Comparison of ENCODE assay signal across 8 cellular contexts in the genomic region with DNA sequence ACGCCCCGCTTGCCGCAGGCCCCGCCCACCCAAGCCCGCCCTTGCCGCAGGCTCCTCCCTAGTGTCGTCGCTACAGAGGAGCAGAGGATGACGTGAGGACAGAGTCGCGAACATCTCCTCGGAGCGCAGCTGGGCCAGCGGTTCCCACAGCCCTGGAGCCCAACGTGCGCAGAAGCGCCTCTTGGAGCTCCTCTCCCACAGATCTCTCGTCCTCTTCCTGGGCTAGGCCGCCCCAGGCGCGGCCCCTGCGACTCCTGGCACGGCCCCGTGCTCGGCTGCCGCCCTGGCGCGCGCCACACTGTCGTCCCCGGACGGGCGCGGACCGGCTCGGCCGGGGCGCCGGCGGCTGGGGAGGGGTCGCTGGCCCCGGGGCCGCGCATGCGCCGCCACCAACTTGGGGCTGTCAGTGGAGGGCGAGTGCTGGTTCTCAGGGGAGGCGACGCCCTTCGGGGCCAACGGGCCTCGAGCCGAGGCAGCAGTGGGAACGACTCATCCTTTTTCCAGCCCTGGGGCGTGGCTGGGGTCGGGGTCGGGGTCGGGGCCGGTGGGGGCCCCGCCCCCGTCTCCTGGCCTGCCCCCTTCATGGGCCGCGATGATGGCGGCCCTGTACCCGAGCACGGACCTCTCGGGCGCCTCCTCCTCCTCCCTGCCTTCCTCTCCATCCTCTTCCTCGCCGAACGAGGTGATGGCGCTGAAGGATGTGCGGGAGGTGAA. TPM values are rescaled to one million over a fixed set of nuclear protein-coding genes. Genes with fewer than 3 reads are reported as not detected.
DNase-seq lines count a peak whose midpoint lies in the region; ATAC-seq and TF ChIP-seq lines count a peak whose summit lies in the region.

Gene TRPC1, plus strand, starts transcription at position 67 of the 714 bp plus-strand sequence. Its CDS starts 526 bp downstream, at position 593.

- H3K9ac ChIP-seq in liver (ENCODE audit: low read depth in 1 of 2, low read length in 2 of 2), result no peak within 1 kb of the TSS

- H3K27me3 Mint-ChIP-seq in activated CD4-positive, alpha-beta T cell treated with anti-CD3 and anti-CD28 coated beads, Interleukin-2, amount 10 ng/mL, durations not matched to agents 7 days and 5 days, result peaks cover 66% of the 10 kb centered on the region

- H3K9me3 Mint-ChIP-seq in activated CD4-positive, alpha-beta T cell treated with anti-CD3 and anti-CD28 coated beads, Interleukin-2, amount 10 ng/mL, durations not matched to agents 7 days and 5 days, result no peaks in the 10 kb centered on the region

- peaks cover 0 to 12% (median 7%) of the 10 kb centered on the region in 4 donors for H3K4me1 ChIP-seq in liver (ENCODE audit: control insufficient read depth in 4 of 4, insufficient read depth in 4 of 4, low read length in 3 of 4)

- WGBS in liver, result 1% methylated on average over 73 of the region's 73 CpGs

- peak within 1 kb of the TSS; percentile 80 for H3K4me3 Mint-ChIP-seq in activated CD4-positive, alpha-beta T cell treated with anti-CD3 and anti-CD28 coated beads, Interleukin-2, amount 10 ng/mL, durations not matched to agents 7 days and 5 days

- DNase-seq in AG08395 (ENCODE audit: low spot score), result peak; percentile 97
- DNase-seq in NCI-H345 (lab: John Stamatoyannopoulos, UW), result peak; percentile 85
- peak; percentile 39 for DNase-seq in activated CD4-positive, alpha-beta T cell treated with anti-CD3 and anti-CD28 coated beads, Interleukin-2, amount 10 ng/mL, durations not matched to agents 7 days and 5 days
- peak; percentile 48 to 65 for DNase-seq in dermis microvascular lymphatic vessel endothelial cell (ENCODE audit: low read depth in 2 of 2)
- DNase-seq in stimulated activated CD4-positive, alpha-beta T cell treated with anti-CD3 and anti-CD28 coated beads, Interleukin-2, amount 100 ng/mL, for 48 hours, result peak; percentile 57 to 60

- no peaks in the 10 kb centered on the region for H3K36me3 ChIP-seq in liver (ENCODE audit: control insufficient read depth in 4 of 4, insufficient read depth in 3 of 4, low read depth in 1 of 4, low read length in 3 of 4)

- peak within 1 kb of the TSS; percentile 20 to 58 (median 53) for H3K4me3 ChIP-seq in liver (ENCODE audit: low read depth in 1 of 3, low read length in 3 of 3)

- H3K27ac ChIP-seq in liver (ENCODE audit: low read depth in 1 of 2, low read length in 2 of 2), result peak within 1 kb of the TSS; percentile 2 to 71

- H3K4me1 Mint-ChIP-seq in activated CD4-positive, alpha-beta T cell treated with anti-CD3 and anti-CD28 coated beads, Interleukin-2, amount 10 ng/mL, durations not matched to agents 7 days and 5 days, result peaks cover 14% of the 10 kb centered on the region

- ATAC-seq in GM18909 (IDR thresholded peaks at IDR 0.05; ENCODE audit: poor library complexity, unreplicated experiment) (peak; percentile 96), HG03139 (IDR thresholded peaks at IDR 0.05; ENCODE audit: unreplicated experiment) (peak; percentile 96)

- no peak for TF ChIP-seq RAD21 in liver (IDR thresholded peaks at IDR 0.05)

- H3K36me3 Mint-ChIP-seq in activated CD4-positive, alpha-beta T cell treated with anti-CD3 and anti-CD28 coated beads, Interleukin-2, amount 10 ng/mL, durations not matched to agents 7 days and 5 days (ENCODE audit: low read depth), result peaks cover 2% of the 10 kb centered on the region

- no peaks in the 10 kb centered on the region for H3K9me3 ChIP-seq in liver (ENCODE audit: control insufficient read depth in 4 of 4, low read length in 3 of 4)

- peak within 1 kb of the TSS; percentile 89 for H3K27ac Mint-ChIP-seq in activated CD4-positive, alpha-beta T cell treated with anti-CD3 and anti-CD28 coated beads, Interleukin-2, amount 10 ng/mL, durations not matched to agents 7 days and 5 days

- POLR2A ChIA-PET in activated CD4-positive, alpha-beta T cell treated with anti-CD3 and anti-CD28 coated beads, Interleukin-2, amount 10 ng/mL, durations not matched to agents 7 days and 5 days (lab: Charles Lee), result interaction anchor here (0.8 kb wide), 1 partner anchor 1247 kb away, joined by 3 read pairs; the partner anchor contains the start of gene DIPK2A

- CTCF ChIA-PET in activated CD4-positive, alpha-beta T cell treated with anti-CD3 and anti-CD28 coated beads, Interleukin-2, amount 10 ng/mL, durations not matched to agents 7 days and 5 days (lab: Charles Lee), result interaction anchor here (0.6 kb wide), 1 partner anchor 635 kb away, joined by 3 read pairs; no protein-coding TSS in a partner anchor

- TF ChIP-seq CTCF in liver (IDR thresholded peaks at IDR 0.05; ENCODE audit: low read depth, low read length, missing input control), result no peak

- H3K27me3 ChIP-seq in liver (ENCODE audit: control insufficient read depth in 4 of 4, insufficient read depth in 4 of 4, low read length in 3 of 4), result peaks cover 0 to 9% (median 0%) of the 10 kb centered on the region in 4 donors

TF ChIP-seq in liver, 16 proteins besides CTCF, POLR2A, EP300 and RAD21:
- TF ChIP-seq HNF4A (conservative IDR thresholded peaks at IDR 0.05) (no peak), NR2F2 (IDR thresholded peaks at IDR 0.05) (no peak), RXRA (IDR thresholded peaks at IDR 0.05) (no peak), JUND (IDR thresholded peaks at IDR 0.05) (no peak), FOXA2 (IDR thresholded peaks at IDR 0.05) (no peak), HNF4G (IDR thresholded peaks at IDR 0.05) (no peak), GABPA (IDR thresholded peaks at IDR 0.05 in 1 of 2, conservative IDR thresholded peaks at IDR 0.05 in 1 of 2) (no peak), EGR1 (IDR thresholded peaks at IDR 0.05; ENCODE audit: low read depth in 2 of 2) (no peak), FOXA1 (IDR thresholded peaks at IDR 0.05) (no peak), TAF1 (conservative IDR thresholded peaks at IDR 0.05) (no peak), YY1 (IDR thresholded peaks at IDR 0.05) (no peak), SP1 (IDR thresholded peaks at IDR 0.05) (no peak)
- TF ChIP-seq, protein P1, sequence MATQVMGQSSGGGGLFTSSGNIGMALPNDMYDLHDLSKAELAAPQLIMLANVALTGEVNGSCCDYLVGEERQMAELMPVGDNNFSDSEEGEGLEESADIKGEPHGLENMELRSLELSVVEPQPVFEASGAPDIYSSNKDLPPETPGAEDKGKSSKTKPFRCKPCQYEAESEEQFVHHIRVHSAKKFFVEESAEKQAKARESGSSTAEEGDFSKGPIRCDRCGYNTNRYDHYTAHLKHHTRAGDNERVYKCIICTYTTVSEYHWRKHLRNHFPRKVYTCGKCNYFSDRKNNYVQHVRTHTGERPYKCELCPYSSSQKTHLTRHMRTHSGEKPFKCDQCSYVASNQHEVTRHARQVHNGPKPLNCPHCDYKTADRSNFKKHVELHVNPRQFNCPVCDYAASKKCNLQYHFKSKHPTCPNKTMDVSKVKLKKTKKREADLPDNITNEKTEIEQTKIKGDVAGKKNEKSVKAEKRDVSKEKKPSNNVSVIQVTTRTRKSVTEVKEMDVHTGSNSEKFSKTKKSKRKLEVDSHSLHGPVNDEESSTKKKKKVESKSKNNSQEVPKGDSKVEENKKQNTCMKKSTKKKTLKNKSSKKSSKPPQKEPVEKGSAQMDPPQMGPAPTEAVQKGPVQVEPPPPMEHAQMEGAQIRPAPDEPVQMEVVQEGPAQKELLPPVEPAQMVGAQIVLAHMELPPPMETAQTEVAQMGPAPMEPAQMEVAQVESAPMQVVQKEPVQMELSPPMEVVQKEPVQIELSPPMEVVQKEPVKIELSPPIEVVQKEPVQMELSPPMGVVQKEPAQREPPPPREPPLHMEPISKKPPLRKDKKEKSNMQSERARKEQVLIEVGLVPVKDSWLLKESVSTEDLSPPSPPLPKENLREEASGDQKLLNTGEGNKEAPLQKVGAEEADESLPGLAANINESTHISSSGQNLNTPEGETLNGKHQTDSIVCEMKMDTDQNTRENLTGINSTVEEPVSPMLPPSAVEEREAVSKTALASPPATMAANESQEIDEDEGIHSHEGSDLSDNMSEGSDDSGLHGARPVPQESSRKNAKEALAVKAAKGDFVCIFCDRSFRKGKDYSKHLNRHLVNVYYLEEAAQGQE (IDR thresholded peaks at IDR 0.05), result no peak
- TF ChIP-seq, protein P2, sequence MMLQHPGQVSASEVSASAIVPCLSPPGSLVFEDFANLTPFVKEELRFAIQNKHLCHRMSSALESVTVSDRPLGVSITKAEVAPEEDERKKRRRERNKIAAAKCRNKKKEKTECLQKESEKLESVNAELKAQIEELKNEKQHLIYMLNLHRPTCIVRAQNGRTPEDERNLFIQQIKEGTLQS (IDR thresholded peaks at IDR 0.05), result no peak
- TF ChIP-seq, protein P3, sequence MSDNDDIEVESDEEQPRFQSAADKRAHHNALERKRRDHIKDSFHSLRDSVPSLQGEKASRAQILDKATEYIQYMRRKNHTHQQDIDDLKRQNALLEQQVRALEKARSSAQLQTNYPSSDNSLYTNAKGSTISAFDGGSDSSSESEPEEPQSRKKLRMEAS (IDR thresholded peaks at IDR 0.05), result no peak
- TF ChIP-seq, protein P4, sequence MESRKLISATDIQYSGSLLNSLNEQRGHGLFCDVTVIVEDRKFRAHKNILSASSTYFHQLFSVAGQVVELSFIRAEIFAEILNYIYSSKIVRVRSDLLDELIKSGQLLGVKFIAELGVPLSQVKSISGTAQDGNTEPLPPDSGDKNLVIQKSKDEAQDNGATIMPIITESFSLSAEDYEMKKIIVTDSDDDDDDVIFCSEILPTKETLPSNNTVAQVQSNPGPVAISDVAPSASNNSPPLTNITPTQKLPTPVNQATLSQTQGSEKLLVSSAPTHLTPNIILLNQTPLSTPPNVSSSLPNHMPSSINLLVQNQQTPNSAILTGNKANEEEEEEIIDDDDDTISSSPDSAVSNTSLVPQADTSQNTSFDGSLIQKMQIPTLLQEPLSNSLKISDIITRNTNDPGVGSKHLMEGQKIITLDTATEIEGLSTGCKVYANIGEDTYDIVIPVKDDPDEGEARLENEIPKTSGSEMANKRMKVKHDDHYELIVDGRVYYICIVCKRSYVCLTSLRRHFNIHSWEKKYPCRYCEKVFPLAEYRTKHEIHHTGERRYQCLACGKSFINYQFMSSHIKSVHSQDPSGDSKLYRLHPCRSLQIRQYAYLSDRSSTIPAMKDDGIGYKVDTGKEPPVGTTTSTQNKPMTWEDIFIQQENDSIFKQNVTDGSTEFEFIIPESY (IDR thresholded peaks at IDR 0.05), result no peak

RNA-seq across cellular contexts. Expression of gene TRPC1, which starts in this region (rescaled TPM):
- 1 to 10 TPM; 1.2 to 1.6 TPM for total RNA-seq in activated CD4-positive, alpha-beta T cell treated with anti-CD3 and anti-CD28 coated beads, Interleukin-2, amount 10 ng/mL, durations not matched to agents 7 days and 5 days
- total RNA-seq in dermis microvascular lymphatic vessel endothelial cell (4.0 and 5.2 TPM in 2 replicates), liver (1 to 10 TPM; 3.0 to 4.7 TPM)
- polyA plus RNA-seq in liver, result under 1 TPM; 0.15 to 0.25 TPM

Comparison
In these comparisons a context has a peak if more than half of its experiments do, and no peak if none do; other contexts are left out.
1. Peak in every context shown above with its lines: DNase-seq, ATAC-seq, H3K4me3 ChIP-seq and H3K27ac ChIP-seq.
2. DNase-seq: peak in every context shown above with its lines; median percentile 97 in AG08395; 85 in NCI-H345; 58 in stimulated activated CD4-positive, alpha-beta T cell treated with anti-CD3 and anti-CD28 coated beads, Interleukin-2, amount 100 ng/mL, for 48 hours; 56 in dermis microvascular lymphatic vessel endothelial cell; 39 in activated CD4-positive, alpha-beta T cell treated with anti-CD3 and anti-CD28 coated beads, Interleukin-2, amount 10 ng/mL, durations not matched to agents 7 days and 5 days.